In genomic region chr12:70724444-70724843, GRCh38 we compare ENCODE assay signal across 12 cellular contexts.
DNase-seq lines count a peak whose midpoint lies in the region; TF ChIP-seq lines count a peak whose summit lies in the region.
"Had no signal": no experiment of that assay in that cellular context is flagged by ENCODE, and none has a peak within 500 bp of the region (broad histone marks: within the 10 kb centered on the region; RNA-seq: fewer than 3 reads in every experiment).

No MANE protein-coding gene starts in this region.

- no peaks in the 10 kb centered on the region for H3K9me3 Mint-ChIP-seq in MCF 10A (ENCODE audit: unreplicated experiment)
- H3K9me3 Mint-ChIP-seq: activated B cell treated with CpG ODN at 0.5 μM for 24 hours; CD8-positive, alpha-beta memory T cell had no signal

- no TSS peak for BruUV-seq in MCF 10A (replicated peaks; lab: Mats Ljungman, UMichigan)

- H3K27me3 Mint-ChIP-seq in MCF 10A (ENCODE audit: insufficient read depth, unreplicated experiment), result no peaks in the 10 kb centered on the region

- intact Hi-C loops in MCF 10A (cut with micrococcal nuclease), result no loop called here
- intact Hi-C loops in breast epithelium (cut with DNase I; ENCODE audit: low total_unique reads), result no loop called here

- CTCF ChIA-PET in MCF 10A (lab: Yijun Ruan, JAX), result interaction anchor here (1.0 to 1.2 kb wide), 2 partner anchors 846 to 855 kb away, joined by 3 read pairs; no protein-coding TSS in a partner anchor

- H3K4me3 Mint-ChIP-seq in MCF 10A (ENCODE audit: unreplicated experiment), result no peak overlapping the region
- H3K4me3 Mint-ChIP-seq: activated B cell treated with CpG ODN at 0.5 μM for 24 hours; CD8-positive, alpha-beta memory T cell had no signal

- H3K4me1 Mint-ChIP-seq in MCF 10A (ENCODE audit: insufficient read depth, unreplicated experiment), result no peaks in the 10 kb centered on the region

- H3K36me3 Mint-ChIP-seq in MCF 10A (ENCODE audit: insufficient read depth, unreplicated experiment), result no peaks in the 10 kb centered on the region
- H3K36me3 Mint-ChIP-seq: CD8-positive, alpha-beta memory T cell had no signal

- H3K9me3 ChIP-seq in breast epithelium, result no peaks in the 10 kb centered on the region
- H3K9me3 ChIP-seq: spleen, thoracic aorta had no signal

- H3K27ac ChIP-seq in breast epithelium, result no peak overlapping the region
- H3K27ac ChIP-seq: thoracic aorta had no signal

- no peak overlapping the region for H3K4me3 ChIP-seq in breast epithelium
- no peak overlapping the region for H3K4me3 ChIP-seq in choroid plexus epithelial cell (ENCODE audit: low read depth, low read length)
- H3K4me3 ChIP-seq in retinal pigment epithelial cell (ENCODE audit: low read length), result no peak overlapping the region
- H3K4me3 ChIP-seq: spleen, thoracic aorta had no signal

- no peaks in the 10 kb centered on the region for H3K4me1 ChIP-seq in breast epithelium

- DNase-seq in MCF 10A (ENCODE audit: unreplicated experiment), result peak; percentile 25
- no peak for DNase-seq in breast epithelium (ENCODE audit: low spot score in 2 of 2)
- peak; percentile 17 for DNase-seq in M059J (ENCODE audit: low read depth)
- peak; percentile 58 for DNase-seq in choroid plexus epithelial cell (ENCODE audit: low read depth)
- DNase-seq in retinal pigment epithelial cell (ENCODE audit: low read depth), result no peak
- DNase-seq in activated effector memory CD4-positive, alpha-beta T cell treated with anti-CD3 and anti-CD28 coated beads, Interleukin-2, amount 50 U/mL, for 16 hours, result no peak
- no peak for DNase-seq in ureter (ENCODE audit: low spot score)
- DNase-seq in activated gamma-delta T cell treated with Interleukin-2 at 50 U/mL for 16 hours, result no peak
- DNase-seq: activated B cell treated with CpG ODN at 0.5 μM for 24 hours; CD8-positive, alpha-beta memory T cell; spleen had no signal

- POLR2A ChIA-PET in MCF 10A (lab: Yijun Ruan, JAX), result no interaction called here

- TF ChIP-seq POLR2A in breast epithelium (IDR thresholded peaks at IDR 0.05), result no peak

- TF ChIP-seq CTCF in MCF 10A (IDR thresholded peaks at IDR 0.05; ENCODE audit: unreplicated experiment) (peak; percentile 17), breast epithelium (IDR thresholded peaks at IDR 0.05) (no peak), choroid plexus epithelial cell (conservative IDR thresholded peaks at IDR 0.05; ENCODE audit: low read depth, low read length) (peak; percentile 57), retinal pigment epithelial cell (conservative IDR thresholded peaks at IDR 0.05; ENCODE audit: low read depth, low read length) (peak; percentile 40)

- H3K36me3 ChIP-seq in breast epithelium, result no peaks in the 10 kb centered on the region
- H3K36me3 ChIP-seq: spleen, thoracic aorta had no signal

- H3K27ac Mint-ChIP-seq in MCF 10A (ENCODE audit: low read depth, unreplicated experiment), result no peak overlapping the region
- H3K27ac Mint-ChIP-seq: activated B cell treated with CpG ODN at 0.5 μM for 24 hours had no signal

- no peaks in the 10 kb centered on the region for H3K27me3 ChIP-seq in breast epithelium

Comparison
In these comparisons a context has a peak if more than half of its experiments do, and no peak if none do; other contexts are left out.
1. DNase-seq: peak in MCF 10A (single experiment), M059J (single experiment) and choroid plexus epithelial cell (single experiment); none in breast epithelium (0 of 2), retinal pigment epithelial cell (single experiment), activated effector memory CD4-positive, alpha-beta T cell treated with anti-CD3 and anti-CD28 coated beads, Interleukin-2, amount 50 U/mL, for 16 hours (single experiment), ureter (single experiment) and activated gamma-delta T cell treated with Interleukin-2 at 50 U/mL for 16 hours (single experiment).
2. CTCF ChIP-seq: peak in MCF 10A (single experiment), choroid plexus epithelial cell (single experiment) and retinal pigment epithelial cell (single experiment); none in breast epithelium (0 of 3).